In genomic region chr10:33137356-33138007, GRCh38 we compare ENCODE assay signal across 15 cellular contexts.
DNase-seq lines count a peak whose midpoint lies in the region; ATAC-seq and TF ChIP-seq lines count a peak whose summit lies in the region.
"Had no signal": no experiment of that assay in that cellular context is flagged by ENCODE, and none has a peak within 500 bp of the region (broad histone marks: within the 10 kb centered on the region; RNA-seq: fewer than 3 reads in every experiment).

No MANE protein-coding gene starts in this region.

- no peaks in the 10 kb centered on the region for H3K36me3 ChIP-seq in CD8-positive, alpha-beta T cell (ENCODE audit: insufficient read depth, low read length)
- H3K36me3 ChIP-seq in HCT116 (ENCODE audit: control insufficient read depth in 1 of 2, insufficient read depth in 2 of 2, low read length in 2 of 2) = no peaks in the 10 kb centered on the region
- H3K36me3 ChIP-seq: right lobe of liver had no signal

- peak overlapping the region; percentile 11 for H2AFZ ChIP-seq in HCT116 (ENCODE audit: low read depth, low read length, poor library complexity, severe bottlenecking)

- H3K4me3 Mint-ChIP-seq in CD8-positive, alpha-beta T cell = no peak overlapping the region
- H3K4me3 Mint-ChIP-seq in activated CD8-positive, alpha-beta T cell treated with anti-CD3 and anti-CD28 coated beads, Interleukin-2, amount 10 ng/mL, durations not matched to agents 7 days and 5 days = no peak overlapping the region
- no peak overlapping the region for H3K4me3 Mint-ChIP-seq in memory B cell
- no peak overlapping the region for H3K4me3 Mint-ChIP-seq in stimulated activated naive B cell treated with anti-CD40 and anti-IgM and Interleukin-4, amounts not matched to agents 10 μg/mL and 1 μg/mL and 100 μg/mL, for 72 hours
- H3K4me3 Mint-ChIP-seq: brain, endodermal cell had no signal

- BruUV-seq in HCT116 (replicated peaks; lab: Mats Ljungman, UMichigan) = no TSS peak

- RAD21 ChIA-PET in HCT116 (lab: Charles Lee; ENCODE audit: low non-redundant PET in 1 of 2, low total read pairs in 2 of 2, uncharacterized antibody in 2 of 2, unreplicated experiment in 2 of 2) = no interaction called here

- TF ChIP-seq RAD21 in HCT116 (IDR thresholded peaks at IDR 0.05; ENCODE audit: low read depth) = no peak

- H3K27me3 Mint-ChIP-seq in CD8-positive, alpha-beta T cell (ENCODE audit: low read depth) = no peaks in the 10 kb centered on the region
- no peaks in the 10 kb centered on the region for H3K27me3 Mint-ChIP-seq in activated CD8-positive, alpha-beta T cell treated with anti-CD3 and anti-CD28 coated beads, Interleukin-2, amount 10 ng/mL, durations not matched to agents 7 days and 5 days (ENCODE audit: low read depth)
- H3K27me3 Mint-ChIP-seq in memory B cell = peaks cover 2% of the 10 kb centered on the region
- peaks cover 5 to 16% of the 10 kb centered on the region in 2 donors for H3K27me3 Mint-ChIP-seq in stimulated activated naive B cell treated with anti-CD40 and anti-IgM and Interleukin-4, amounts not matched to agents 10 μg/mL and 1 μg/mL and 100 μg/mL, for 72 hours

- CTCF ChIA-PET in CD8-positive, alpha-beta T cell (lab: Charles Lee) = interaction anchor here (2.6 kb wide), 1 partner anchor 22 kb away, joined by 20 read pairs; no protein-coding TSS in a partner anchor
- CTCF ChIA-PET in HCT116 (lab: Charles Lee) = no interaction called here
- CTCF ChIA-PET in activated CD8-positive, alpha-beta T cell treated with anti-CD3 and anti-CD28 coated beads, Interleukin-2, amount 10 ng/mL, durations not matched to agents 7 days and 5 days (lab: Charles Lee) = interaction anchor here (0.8 to 1.0 kb wide), 3 partner anchors 11 to 342 kb away, joined by 3 to 4 read pairs (median 3); no protein-coding TSS in a partner anchor

- no peaks in the 10 kb centered on the region for H3K9me3 ChIP-seq in CD8-positive, alpha-beta T cell (ENCODE audit: low read length)
- H3K9me3 ChIP-seq in HCT116 (ENCODE audit: control insufficient read depth in 1 of 2, insufficient read depth in 1 of 2, low read depth in 1 of 2, low read length in 2 of 2) = no peaks in the 10 kb centered on the region
- H3K9me3 ChIP-seq: right lobe of liver, testis had no signal

- no peak overlapping the region for H3K4me3 ChIP-seq in CD8-positive, alpha-beta T cell (ENCODE audit: low read depth, low read length)
- H3K4me3 ChIP-seq in HCT116 (replicated peaks in 1 of 2; ENCODE audit: low read depth in 1 of 2, low read length in 2 of 2) = peak overlapping the region in 1 of 2 experiments; percentile 26; a peak in 1 of 4 replicates
- H3K4me3 ChIP-seq: right lobe of liver, testis had no signal

- intact Hi-C loops in CD8-positive, alpha-beta T cell (cut with DNase I, micrococcal nuclease) = loop anchor here (1.0 to 5.0 kb wide), 4 partner anchors 11 to 759 kb away; partner anchors contain the start of genes CCDC7 (in 2 of the 2) and ITGB1 (in 1 of the 2)
- intact Hi-C loops in HCT116 (cut with micrococcal nuclease) = loop anchor here (10.0 kb wide), 1 partner anchor 763 kb away; no protein-coding TSS in a partner anchor

- H3K79me2 ChIP-seq in HCT116 (ENCODE audit: insufficient read depth, low read length) = no peaks in the 10 kb centered on the region

- H3K9ac ChIP-seq in HCT116 (ENCODE audit: low read length) = peak overlapping the region; percentile 36

- H3K36me3 Mint-ChIP-seq in CD8-positive, alpha-beta T cell = no peaks in the 10 kb centered on the region
- no peaks in the 10 kb centered on the region for H3K36me3 Mint-ChIP-seq in activated CD8-positive, alpha-beta T cell treated with anti-CD3 and anti-CD28 coated beads, Interleukin-2, amount 10 ng/mL, durations not matched to agents 7 days and 5 days (ENCODE audit: low read depth)
- H3K36me3 Mint-ChIP-seq in memory B cell = peaks cover 2% of the 10 kb centered on the region
- no peaks in the 10 kb centered on the region for H3K36me3 Mint-ChIP-seq in stimulated activated naive B cell treated with anti-CD40 and anti-IgM and Interleukin-4, amounts not matched to agents 10 μg/mL and 1 μg/mL and 100 μg/mL, for 72 hours
- H3K36me3 Mint-ChIP-seq: brain had no signal

- TF ChIP-seq POLR2A in HCT116 (IDR thresholded peaks at IDR 0.05; ENCODE audit: borderline replicate concordance, extremely low read depth, insufficient read depth, insufficient read length) = no peak

- TF ChIP-seq CTCF in CD8-positive, alpha-beta T cell (IDR thresholded peaks at IDR 0.05) = no peak
- no peak for TF ChIP-seq CTCF in HCT116 (IDR thresholded peaks at IDR 0.05 in 2 of 3, conservative IDR thresholded peaks at IDR 0.05 in 1 of 3; ENCODE audit: borderline replicate concordance in 1 of 3, insufficient read depth in 1 of 3, low read depth in 2 of 3, low read length in 2 of 3)

- POLR2A ChIA-PET in CD8-positive, alpha-beta T cell (lab: Charles Lee) = interaction anchor here (0.7 to 2.9 kb wide), 4 partner anchors 12 to 21 kb away, joined by 3 to 24 read pairs (median 4); no protein-coding TSS in a partner anchor
- POLR2A ChIA-PET in HCT116 (lab: Charles Lee) = interaction anchor here (0.6 to 2.3 kb wide), 3 partner anchors 8 to 157 kb away, joined by 3 to 10 read pairs (median 3); no protein-coding TSS in a partner anchor
- POLR2A ChIA-PET in activated CD8-positive, alpha-beta T cell treated with anti-CD3 and anti-CD28 coated beads, Interleukin-2, amount 10 ng/mL, durations not matched to agents 7 days and 5 days (lab: Charles Lee) = no interaction called here

- H3K27me3 ChIP-seq in CD8-positive, alpha-beta T cell (ENCODE audit: insufficient read depth, low read length) = no peaks in the 10 kb centered on the region
- H3K27me3 ChIP-seq in HCT116 (ENCODE audit: insufficient read depth, low read length) = no peaks in the 10 kb centered on the region
- H3K27me3 ChIP-seq: right lobe of liver, testis had no signal

- H3K9me2 ChIP-seq in HCT116 (ENCODE audit: insufficient read depth) = no peaks in the 10 kb centered on the region

- DNase-seq in CD8-positive, alpha-beta T cell = no peak
- no peak for DNase-seq in HCT116 (ENCODE audit: low read depth, low spot score)
- no peak for DNase-seq in activated CD8-positive, alpha-beta T cell treated with anti-CD3 and anti-CD28 coated beads, Interleukin-2, amount 10 ng/mL, durations not matched to agents 7 days and 5 days
- no peak for DNase-seq in memory B cell (ENCODE audit: low spot score in 2 of 2)
- no peak for DNase-seq in stimulated activated naive B cell treated with anti-CD40 and anti-IgM and Interleukin-4, amounts not matched to agents 10 μg/mL and 1 μg/mL and 100 μg/mL, for 72 hours
- DNase-seq in NCI-H524 treated with DMSO at 0.1 percent for 48 hours (lab: John Stamatoyannopoulos, UW) = no peak
- DNase-seq: endodermal cell, glutamatergic neuron, left colon, NCI-H1048, NCI-H2227 treated with DMSO at 0.1 percent for 48 hours, right lobe of liver, testis had no signal

- H3K27ac ChIP-seq in CD8-positive, alpha-beta T cell (ENCODE audit: low read depth, low read length) = no peak overlapping the region
- H3K27ac ChIP-seq in HCT116 (ENCODE audit: low read depth, low read length) = peak overlapping the region; percentile 65
- H3K27ac ChIP-seq: right lobe of liver, testis had no signal

- peak overlapping the region; percentile 86 for H3K27ac Mint-ChIP-seq in CD8-positive, alpha-beta T cell
- peak overlapping the region; percentile 46 for H3K27ac Mint-ChIP-seq in activated CD8-positive, alpha-beta T cell treated with anti-CD3 and anti-CD28 coated beads, Interleukin-2, amount 10 ng/mL, durations not matched to agents 7 days and 5 days
- peak overlapping the region; percentile 90 for H3K27ac Mint-ChIP-seq in memory B cell
- H3K27ac Mint-ChIP-seq in stimulated activated naive B cell treated with anti-CD40 and anti-IgM and Interleukin-4, amounts not matched to agents 10 μg/mL and 1 μg/mL and 100 μg/mL, for 72 hours = no peak overlapping the region
- H3K27ac Mint-ChIP-seq: endodermal cell had no signal

- peaks cover 64% of the 10 kb centered on the region for H3K4me1 ChIP-seq in CD8-positive, alpha-beta T cell (ENCODE audit: insufficient read depth, low read length)
- H3K4me1 ChIP-seq in HCT116 (ENCODE audit: control insufficient read depth in 1 of 2, insufficient read depth in 2 of 2, low read length in 2 of 2) = peaks cover 45 to 68% of the 10 kb centered on the region in 2 experiments
- H3K4me1 ChIP-seq: right lobe of liver had no signal

- peaks cover 80% of the 10 kb centered on the region for H3K4me1 Mint-ChIP-seq in CD8-positive, alpha-beta T cell (ENCODE audit: low read depth)
- H3K4me1 Mint-ChIP-seq in activated CD8-positive, alpha-beta T cell treated with anti-CD3 and anti-CD28 coated beads, Interleukin-2, amount 10 ng/mL, durations not matched to agents 7 days and 5 days (ENCODE audit: low read depth) = peaks cover 76% of the 10 kb centered on the region
- H3K4me1 Mint-ChIP-seq in memory B cell = peaks cover 37% of the 10 kb centered on the region
- peaks cover 29 to 43% of the 10 kb centered on the region in 2 donors for H3K4me1 Mint-ChIP-seq in stimulated activated naive B cell treated with anti-CD40 and anti-IgM and Interleukin-4, amounts not matched to agents 10 μg/mL and 1 μg/mL and 100 μg/mL, for 72 hours

- H3K9me3 Mint-ChIP-seq in CD8-positive, alpha-beta T cell = no peaks in the 10 kb centered on the region
- no peaks in the 10 kb centered on the region for H3K9me3 Mint-ChIP-seq in activated CD8-positive, alpha-beta T cell treated with anti-CD3 and anti-CD28 coated beads, Interleukin-2, amount 10 ng/mL, durations not matched to agents 7 days and 5 days (ENCODE audit: insufficient read depth)
- no peaks in the 10 kb centered on the region for H3K9me3 Mint-ChIP-seq in memory B cell
- no peaks in the 10 kb centered on the region for H3K9me3 Mint-ChIP-seq in stimulated activated naive B cell treated with anti-CD40 and anti-IgM and Interleukin-4, amounts not matched to agents 10 μg/mL and 1 μg/mL and 100 μg/mL, for 72 hours
- H3K9me3 Mint-ChIP-seq: endodermal cell had no signal

- no peak for ATAC-seq in CD8-positive, alpha-beta T cell
- ATAC-seq in HCT116 (no peak), memory B cell (ENCODE audit: low read depth) (no peak), HG03045 (IDR thresholded peaks at IDR 0.05; ENCODE audit: unreplicated experiment) (no peak)
- no peak for ATAC-seq in activated CD8-positive, alpha-beta T cell treated with anti-CD3 and anti-CD28 coated beads, Interleukin-2, amount 10 ng/mL, durations not matched to agents 7 days and 5 days
- ATAC-seq in stimulated activated naive B cell treated with anti-CD40 and anti-IgM and Interleukin-4, amounts not matched to agents 10 μg/mL and 1 μg/mL and 100 μg/mL, for 72 hours (replicated peaks) = no peak

- no peaks in the 10 kb centered on the region for H4K20me1 ChIP-seq in HCT116 (ENCODE audit: insufficient read depth)

- peak overlapping the region; percentile 61 for H3K4me2 ChIP-seq in HCT116 (ENCODE audit: low read length)

TF ChIP-seq in HCT116, 20 proteins besides CTCF, POLR2A, EP300 and RAD21 (continues in another document):
- TF ChIP-seq FOSL1 (IDR thresholded peaks at IDR 0.05; ENCODE audit: low read depth) = no peak
- TF ChIP-seq JUND (IDR thresholded peaks at IDR 0.05) = no peak
- no peak for TF ChIP-seq ELF1 (IDR thresholded peaks at IDR 0.05; ENCODE audit: borderline replicate concordance, low read depth)
- TF ChIP-seq EZH2phosphoT487 (IDR thresholded peaks at IDR 0.05; ENCODE audit: borderline replicate concordance) = no peak
- TF ChIP-seq ZNF274 (IDR thresholded peaks at IDR 0.05; ENCODE audit: low read depth, low read length) = no peak
- no peak for TF ChIP-seq CEBPB (IDR thresholded peaks at IDR 0.05; ENCODE audit: low read depth)
